In genomic region chr2:64845273-64845905, GRCh38 we compare ENCODE assay signal across 35 cellular contexts.
"Had no signal": no experiment of that assay in that cellular context is flagged by ENCODE, and none has a peak within 500 bp of the region (broad histone marks: within the 10 kb centered on the region; RNA-seq: fewer than 3 reads in every experiment).

No MANE protein-coding gene starts in this region.

- H3K27ac Mint-ChIP-seq: activated naive CD4-positive, alpha-beta T cell treated with anti-CD3 and anti-CD28 coated beads for 36 hours; activated naive CD8-positive, alpha-beta T cell treated with anti-CD3 and anti-CD28 coated beads for 36 hours; activated T-helper 1 cell treated with anti-CD3 and anti-CD28 coated beads, Interleukin-12 subunit alpha, Interleukin-12 subunit beta, Interleukin-2, Interleukin-4 antibody, amounts not matched to agents 30 ng/mL and 10 ng/mL and 1 ng/mL, durations not matched to agents 14 hours and 24 hours and 36 hours; naive thymus-derived CD8-positive, alpha-beta T cell; progenitor cell of endocrine pancreas; T-cell; T-helper 2 cell treated with Interferon-gamma antibody and Interleukin-4, amounts not matched to agents 5 μg/mL and 100 μg/mL, for 36 hours had no signal

- H3K4me1 ChIP-seq: body of pancreas, colonic mucosa had no signal

- H2AFZ ChIP-seq: hepatocyte had no signal

- DNase-seq: activated CD4-positive, alpha-beta T cell treated with anti-CD3 and anti-CD28 coated beads for 4 hours; activated CD4-positive, alpha-beta T cell treated with anti-CD3 and anti-CD28 coated beads, Interleukin-2, amount 50 U/mL, for 4 hours; activated CD8-positive, alpha-beta memory T cell treated with anti-CD3 and anti-CD28 coated beads, Interleukin-2, amount 50 U/mL, for 4 hours; activated effector memory CD4-positive, alpha-beta T cell treated with anti-CD3 and anti-CD28 coated beads, Interleukin-2, amount 50 U/mL, for 16 hours; activated naive CD4-positive, alpha-beta T cell treated with anti-CD3 and anti-CD28 coated beads for 36 hours; activated naive CD8-positive, alpha-beta T cell treated with anti-CD3 and anti-CD28 coated beads for 36 hours; activated T-cell treated with anti-CD3 and anti-CD28 coated beads, Interleukin-2, amount 50 U/mL, for 1 hour; adrenal gland; aorta; body of pancreas; colonic mucosa; effector CD8-positive, alpha-beta T cell; gastrocnemius medialis; glutamatergic neuron; islet precursor cell; left cardiac atrium; mammary epithelial cell; midbrain; naive thymus-derived CD8-positive, alpha-beta T cell; ovary; stimulated activated CD4-positive, alpha-beta T cell treated with anti-CD3 and anti-CD28 coated beads, Interleukin-12 subunit alpha, Interleukin-12 subunit beta, amount 100 ng/mL, for 4 hours; stimulated activated CD4-positive, alpha-beta T cell treated with anti-CD3 and anti-CD28 coated beads, Interleukin-4, amount 100 ng/mL, for 4 hours; stimulated activated CD8-positive, alpha-beta memory T cell treated with anti-CD3 and anti-CD28 coated beads, Interleukin-4, amount 100 ng/mL, for 48 hours; stimulated activated naive B cell treated with anti-CD40 and anti-IgM and Interleukin-4, amounts not matched to agents 10 μg/mL and 1 μg/mL and 100 μg/mL, for 72 hours; stomach; T-cell; thyroid gland; upper lobe of left lung had no signal

- H3K27me3 ChIP-seq: adrenal gland, body of pancreas, colonic mucosa, gastrocnemius medialis, hepatocyte, ovary, stomach, thyroid gland, upper lobe of left lung, vagina had no signal

- H3K4me1 Mint-ChIP-seq: activated naive CD8-positive, alpha-beta T cell treated with anti-CD3 and anti-CD28 coated beads for 36 hours had no signal

- ATAC-seq: body of pancreas; gastrocnemius medialis; naive thymus-derived CD8-positive, alpha-beta T cell; stimulated activated naive B cell treated with anti-CD40 and anti-IgM and Interleukin-4, amounts not matched to agents 10 μg/mL and 1 μg/mL and 100 μg/mL, for 72 hours; T-cell had no signal

- H3K4me3 ChIP-seq: adrenal gland, body of pancreas, colonic mucosa, gastrocnemius medialis, hepatocyte, ovary, skin epidermis, stomach, thyroid gland, upper lobe of left lung, vagina had no signal

- H3K9me3 ChIP-seq: adrenal gland, body of pancreas, colonic mucosa, gastrocnemius medialis, ovary, stomach, thyroid gland, upper lobe of left lung, vagina had no signal

- H3K79me2 ChIP-seq: hepatocyte had no signal

- H3K9me3 Mint-ChIP-seq: activated naive CD4-positive, alpha-beta T cell treated with anti-CD3 and anti-CD28 coated beads for 36 hours; activated naive CD8-positive, alpha-beta T cell treated with anti-CD3 and anti-CD28 coated beads for 36 hours; activated T-helper 1 cell treated with anti-CD3 and anti-CD28 coated beads, Interleukin-12 subunit alpha, Interleukin-12 subunit beta, Interleukin-2, Interleukin-4 antibody, amounts not matched to agents 30 ng/mL and 10 ng/mL and 1 ng/mL, durations not matched to agents 14 hours and 24 hours and 36 hours; naive thymus-derived CD8-positive, alpha-beta T cell; T-cell; T-helper 2 cell treated with Interferon-gamma antibody and Interleukin-4, amounts not matched to agents 5 μg/mL and 100 μg/mL, for 36 hours had no signal

- H3K36me3 ChIP-seq: adrenal gland, colonic mucosa, gastrocnemius medialis, ovary, stomach, thyroid gland, upper lobe of left lung, vagina had no signal

- H3K36me3 Mint-ChIP-seq: activated naive CD8-positive, alpha-beta T cell treated with anti-CD3 and anti-CD28 coated beads for 36 hours; naive thymus-derived CD8-positive, alpha-beta T cell; T-cell had no signal

- H3K27me3 Mint-ChIP-seq: activated naive CD8-positive, alpha-beta T cell treated with anti-CD3 and anti-CD28 coated beads for 36 hours; naive thymus-derived CD8-positive, alpha-beta T cell; progenitor cell of endocrine pancreas; stimulated activated naive B cell treated with anti-CD40 and anti-IgM and Interleukin-4, amounts not matched to agents 10 μg/mL and 1 μg/mL and 100 μg/mL, for 72 hours; T-cell had no signal

- H3K4me3 Mint-ChIP-seq: activated naive CD4-positive, alpha-beta T cell treated with anti-CD3 and anti-CD28 coated beads for 36 hours; activated naive CD8-positive, alpha-beta T cell treated with anti-CD3 and anti-CD28 coated beads for 36 hours; activated T-helper 1 cell treated with anti-CD3 and anti-CD28 coated beads, Interleukin-12 subunit alpha, Interleukin-12 subunit beta, Interleukin-2, Interleukin-4 antibody, amounts not matched to agents 30 ng/mL and 10 ng/mL and 1 ng/mL, durations not matched to agents 14 hours and 24 hours and 36 hours; naive thymus-derived CD8-positive, alpha-beta T cell; stimulated activated naive B cell treated with anti-CD40 and anti-IgM and Interleukin-4, amounts not matched to agents 10 μg/mL and 1 μg/mL and 100 μg/mL, for 72 hours; T-cell; T-helper 2 cell treated with Interferon-gamma antibody and Interleukin-4, amounts not matched to agents 5 μg/mL and 100 μg/mL, for 36 hours had no signal

- H3K27ac ChIP-seq: adrenal gland, body of pancreas, colonic mucosa, gastrocnemius medialis, hepatocyte, ovary, stomach, thyroid gland, vagina, VCaP had no signal

- H3K4me2 ChIP-seq: hepatocyte had no signal
